Comparison of ENCODE assay signal across 13 cellular contexts in genomic region chr19:46981296-46981695, GRCh38. TPM values are rescaled to one million over a fixed set of nuclear protein-coding genes. Genes with fewer than 3 reads are reported as not detected.
DNase-seq lines count a peak whose midpoint lies in the region; ATAC-seq and TF ChIP-seq lines count a peak whose summit lies in the region.
"Had no signal": no experiment of that assay in that cellular context is flagged by ENCODE, and none has a peak within 500 bp of the region (broad histone marks: within the 10 kb centered on the region; RNA-seq: fewer than 3 reads in every experiment).

No MANE protein-coding gene starts in this region.

- H3K9ac ChIP-seq in parathyroid adenoma = no peak overlapping the region

- H3K9me3 Mint-ChIP-seq in CD14-positive monocyte = no peaks in the 10 kb centered on the region
- H3K9me3 Mint-ChIP-seq: activated CD4-positive, alpha-beta memory T cell treated with anti-CD3 and anti-CD28 coated beads for 36 hours had no signal

- peak overlapping the region in 40 of 59 donors; percentile 6 to 77 (median 50) for H3K27ac ChIP-seq in dorsolateral prefrontal cortex
- H3K27ac ChIP-seq in parathyroid adenoma = no peak overlapping the region

- no peak overlapping the region for H2AFZ ChIP-seq in parathyroid adenoma

- peak overlapping the region; percentile 54 to 69 for H3K4me3 Mint-ChIP-seq in CD14-positive monocyte
- H3K4me3 Mint-ChIP-seq: activated CD4-positive, alpha-beta memory T cell treated with anti-CD3 and anti-CD28 coated beads for 36 hours had no signal

- peaks cover 40% of the 10 kb centered on the region for H3K79me2 ChIP-seq in parathyroid adenoma

- H3K27me3 Mint-ChIP-seq in CD14-positive monocyte (ENCODE audit: low read depth in 3 of 3) = peaks cover 0 to 4% (median 0%) of the 10 kb centered on the region in 3 donors
- H3K27me3 Mint-ChIP-seq: activated CD4-positive, alpha-beta memory T cell treated with anti-CD3 and anti-CD28 coated beads for 36 hours had no signal

- no peaks in the 10 kb centered on the region for H3K27me3 ChIP-seq in dorsolateral prefrontal cortex
- H3K27me3 ChIP-seq in parathyroid adenoma (ENCODE audit: control insufficient read depth, insufficient read depth, low read length) = no peaks in the 10 kb centered on the region

- peaks cover 44% of the 10 kb centered on the region for H3K4me1 Mint-ChIP-seq in CD14-positive monocyte

- intact Hi-C loops in CD14-positive monocyte (cut with micrococcal nuclease) = loop anchor here in 1 of 2 donors (10.0 kb wide), 1 partner anchor 116 kb away; the partner anchor contains the start of gene ARHGAP35
- intact Hi-C loops in dorsolateral prefrontal cortex (cut with DNase I) = no loop called here

- peaks cover 28% of the 10 kb centered on the region for H3K4me1 ChIP-seq in parathyroid adenoma

- peak overlapping the region; percentile 74 to 96 (median 91) for H3K27ac Mint-ChIP-seq in CD14-positive monocyte
- H3K27ac Mint-ChIP-seq: activated CD4-positive, alpha-beta memory T cell treated with anti-CD3 and anti-CD28 coated beads for 36 hours had no signal

- peak overlapping the region; percentile 50 for H3K4me2 ChIP-seq in parathyroid adenoma (ENCODE audit: low read length)

- H3K4me3 ChIP-seq in dorsolateral prefrontal cortex = no peak overlapping the region
- H3K4me3 ChIP-seq in parathyroid adenoma (ENCODE audit: low read depth, low read length) = peak overlapping the region; percentile 6
- H3K4me3 ChIP-seq: HAP-1 had no signal

- no peaks in the 10 kb centered on the region for H3K36me3 ChIP-seq in parathyroid adenoma (ENCODE audit: control insufficient read depth, insufficient read depth, low read length)
- H3K36me3 ChIP-seq: HAP-1 had no signal

- TF ChIP-seq CTCF in CD14-positive monocyte (IDR thresholded peaks at IDR 0.05) = no peak
- TF ChIP-seq CTCF in dorsolateral prefrontal cortex (IDR thresholded peaks at IDR 0.05 in 54 of 56, conservative IDR thresholded peaks at IDR 0.05 in 2 of 56; ENCODE audit: low read depth in 1 of 56, partially characterized antibody in 56 of 56) = no peak
- no peak for TF ChIP-seq CTCF in parathyroid adenoma (IDR thresholded peaks at IDR 0.05)

- DNase-seq in CD14-positive monocyte (ENCODE audit: low spot score) = no peak
- DNase-seq in MV-4-11 (lab: John Stamatoyannopoulos, UW) = peak; percentile 66
- DNase-seq in dorsolateral prefrontal cortex = no peak
- DNase-seq in NCI-H774 (lab: John Stamatoyannopoulos, UW) = no peak
- DNase-seq in stimulated activated CD4-positive, alpha-beta T cell treated with anti-CD3 and anti-CD28 coated beads, Interleukin-4, amount 100 ng/mL, for 4 hours = no peak
- DNase-seq: activated CD4-positive, alpha-beta memory T cell treated with anti-CD3 and anti-CD28 coated beads for 36 hours; activated effector memory CD4-positive, alpha-beta T cell treated with Interleukin-2 at 50 U/mL for 16 hours; stimulated activated naive CD8-positive, alpha-beta T cell treated with anti-CD3 and anti-CD28 coated beads, Interleukin-15, Interleukin-2, amounts not matched to agents 100 U/mL and 50 U/mL, for 24 hours had no signal

- no peaks in the 10 kb centered on the region for H3K9me3 ChIP-seq in parathyroid adenoma (ENCODE audit: control insufficient read depth, low read length)
- H3K9me3 ChIP-seq: HAP-1 had no signal

- H3K36me3 Mint-ChIP-seq in CD14-positive monocyte = peaks cover 23 to 30% of the 10 kb centered on the region in 2 donors
- H3K36me3 Mint-ChIP-seq: activated CD4-positive, alpha-beta memory T cell treated with anti-CD3 and anti-CD28 coated beads for 36 hours had no signal

- ATAC-seq in GM18909 (IDR thresholded peaks at IDR 0.05; ENCODE audit: poor library complexity, unreplicated experiment) (no peak), GM18502 (IDR thresholded peaks at IDR 0.05; ENCODE audit: poor library complexity, unreplicated experiment) (no peak)
- ATAC-seq: esophagus mucosa; stimulated activated naive CD8-positive, alpha-beta T cell treated with anti-CD3 and anti-CD28 coated beads, Interleukin-15, Interleukin-2, amounts not matched to agents 100 U/mL and 50 U/mL, for 24 hours had no signal

RNA-seq across cellular contexts. Expression of gene NPAS1, which starts 38.3 kb away (rescaled TPM):
- polyA plus RNA-seq in CD14-positive monocyte = not detected
- 10 to 100 TPM in 63 of 120 experiments, 1 to 10 TPM in 57; 3.1 to 17.8 (median 10.0) TPM for total RNA-seq in dorsolateral prefrontal cortex
- total RNA-seq: activated CD4-positive, alpha-beta memory T cell treated with anti-CD3 and anti-CD28 coated beads for 36 hours had no signal
